14 cellular contexts compared by ENCODE assay signal in genomic region chr12:48677782-48678181, GRCh38. TPM values are rescaled to one million over a fixed set of nuclear protein-coding genes. Genes with fewer than 3 reads are reported as not detected.
DNase-seq lines count a peak whose midpoint lies in the region; ATAC-seq and TF ChIP-seq lines count a peak whose summit lies in the region.
"Had no signal": no experiment of that assay in that cellular context is flagged by ENCODE, and none has a peak within 500 bp of the region (broad histone marks: within the 10 kb centered on the region; RNA-seq: fewer than 3 reads in every experiment).

No MANE protein-coding gene starts in this region.

- peaks cover 36% of the 10 kb centered on the region for H3K36me3 Mint-ChIP-seq in HFFc6 (ENCODE audit: low read depth)
- H3K36me3 Mint-ChIP-seq in activated naive CD8-positive, alpha-beta T cell treated with anti-CD3 and anti-CD28 coated beads for 36 hours: peaks cover 48% of the 10 kb centered on the region
- H3K36me3 Mint-ChIP-seq in naive thymus-derived CD8-positive, alpha-beta T cell: peaks cover 0 to 72% (median 8%) of the 10 kb centered on the region in 3 donors

- POLR2A ChIA-PET in naive thymus-derived CD8-positive, alpha-beta T cell (lab: Charles Lee): interaction anchor here (0.6 kb wide), 2 partner anchors 174 to 983 kb away, joined by 3 read pairs; partner anchors contain the start of gene DDX23

- H3K27ac ChIP-seq in upper lobe of right lung: no peak overlapping the region
- H3K27ac ChIP-seq: RWPE1 had no signal

- no peaks in the 10 kb centered on the region for H3K27me3 ChIP-seq in upper lobe of right lung
- H3K27me3 ChIP-seq: esophagus muscularis mucosa had no signal

- H3K27ac Mint-ChIP-seq in HFFc6: peak overlapping the region; percentile 45
- H3K27ac Mint-ChIP-seq in activated naive CD8-positive, alpha-beta T cell treated with anti-CD3 and anti-CD28 coated beads for 36 hours: peak overlapping the region; percentile 77
- H3K27ac Mint-ChIP-seq in naive thymus-derived CD8-positive, alpha-beta T cell: peak overlapping the region in 4 of 10 donors; percentile 31 to 80 (median 52)

- H3K4me1 ChIP-seq in upper lobe of right lung: peaks cover 42% of the 10 kb centered on the region

- H3K4me3 Mint-ChIP-seq in HFFc6: peak overlapping the region; percentile 99
- peak overlapping the region; percentile 74 for H3K4me3 Mint-ChIP-seq in activated naive CD8-positive, alpha-beta T cell treated with anti-CD3 and anti-CD28 coated beads for 36 hours
- H3K4me3 Mint-ChIP-seq in naive thymus-derived CD8-positive, alpha-beta T cell: peak overlapping the region in 9 of 10 donors; percentile 39 to 86 (median 74)

- intact Hi-C loops in upper lobe of right lung (cut with DNase I): no loop called here

- no peaks in the 10 kb centered on the region for H3K9me3 Mint-ChIP-seq in HFFc6
- H3K9me3 Mint-ChIP-seq in activated naive CD8-positive, alpha-beta T cell treated with anti-CD3 and anti-CD28 coated beads for 36 hours: no peaks in the 10 kb centered on the region
- no peaks in the 10 kb centered on the region for H3K9me3 Mint-ChIP-seq in naive thymus-derived CD8-positive, alpha-beta T cell

- no peak overlapping the region for H3K4me3 ChIP-seq in upper lobe of right lung
- H3K4me3 ChIP-seq: esophagus muscularis mucosa had no signal

- peak; percentile 75 for DNase-seq in CD1c-positive myeloid dendritic cell (ENCODE audit: extremely low spot score)
- DNase-seq in HFFc6: no peak
- no peak for DNase-seq in activated naive CD8-positive, alpha-beta T cell treated with anti-CD3 and anti-CD28 coated beads for 36 hours
- DNase-seq in naive thymus-derived CD8-positive, alpha-beta T cell: no peak
- DNase-seq in ureter (ENCODE audit: low spot score): no peak
- no peak for DNase-seq in upper lobe of right lung
- no peak for DNase-seq in GM19240 (ENCODE audit: insufficient read length, low spot score)
- DNase-seq: activated CD4-positive, CD25-positive, alpha-beta regulatory T cell treated with anti-CD3 and anti-CD28 coated beads, Interleukin-2, amount 50 U/mL, for 72 hours; islet precursor cell; NCI-H2029; stimulated activated CD4-positive, alpha-beta T cell treated with anti-CD3 and anti-CD28 coated beads, Interleukin-1b, Interleukin-23, amount 100 ng/mL, for 48 hours had no signal

- H3K9me3 ChIP-seq in upper lobe of right lung: no peaks in the 10 kb centered on the region
- H3K9me3 ChIP-seq: esophagus muscularis mucosa had no signal

- TF ChIP-seq CTCF in HFFc6 (IDR thresholded peaks at IDR 0.05) (no peak), upper lobe of right lung (IDR thresholded peaks at IDR 0.05) (no peak)

- H3K36me3 ChIP-seq in upper lobe of right lung: peaks cover 61% of the 10 kb centered on the region

- ATAC-seq in naive thymus-derived CD8-positive, alpha-beta T cell: no peak
- ATAC-seq in upper lobe of right lung: no peak
- ATAC-seq in GM21526 (IDR thresholded peaks at IDR 0.05; ENCODE audit: low FRiP score, unreplicated experiment): no peak

- peaks cover 37% of the 10 kb centered on the region for H3K4me1 Mint-ChIP-seq in HFFc6 (ENCODE audit: low read depth)
- H3K4me1 Mint-ChIP-seq in activated naive CD8-positive, alpha-beta T cell treated with anti-CD3 and anti-CD28 coated beads for 36 hours: peaks cover 35% of the 10 kb centered on the region
- peaks cover 17 to 66% (median 50%) of the 10 kb centered on the region in 4 donors for H3K4me1 Mint-ChIP-seq in naive thymus-derived CD8-positive, alpha-beta T cell

- no peaks in the 10 kb centered on the region for H3K27me3 Mint-ChIP-seq in HFFc6 (ENCODE audit: insufficient read depth)
- no peaks in the 10 kb centered on the region for H3K27me3 Mint-ChIP-seq in activated naive CD8-positive, alpha-beta T cell treated with anti-CD3 and anti-CD28 coated beads for 36 hours
- no peaks in the 10 kb centered on the region for H3K27me3 Mint-ChIP-seq in naive thymus-derived CD8-positive, alpha-beta T cell

RNA-seq across cellular contexts. Expression of gene KANSL2, which starts 4.3 kb away (rescaled TPM):
- total RNA-seq in HFFc6 (2021; fragmentation: NEBNext Ultra II Directional; extraction: Animal tissue kit (Norgen Biotek cat#: 25700)): 10 to 100 TPM; 17.6 to 28.8 (median 23.2) TPM
- total RNA-seq in activated naive CD8-positive, alpha-beta T cell treated with anti-CD3 and anti-CD28 coated beads for 36 hours: 10 to 100 TPM; 59.7 to 62.0 TPM
- total RNA-seq in naive thymus-derived CD8-positive, alpha-beta T cell: 10 to 100 TPM; 83.3 to 92.4 TPM
- polyA plus RNA-seq in naive thymus-derived CD8-positive, alpha-beta T cell: 10 to 100 TPM; 21.0 to 30.2 (median 27.4) TPM
- total RNA-seq in ureter (34.0 TPM), upper lobe of right lung (24.7 TPM)

RNA-seq across cellular contexts. Expression of gene CCNT1, which starts 38.7 kb away (rescaled TPM):
- 10 to 100 TPM; 30.7 to 36.7 (median 31.3) TPM for total RNA-seq in HFFc6 (2021; fragmentation: NEBNext Ultra II Directional; extraction: Animal tissue kit (Norgen Biotek cat#: 25700))
- total RNA-seq in activated naive CD8-positive, alpha-beta T cell treated with anti-CD3 and anti-CD28 coated beads for 36 hours: 10 to 100 TPM; 62.0 to 65.5 TPM
- 10 to 100 TPM; 65.5 to 66.5 TPM for total RNA-seq in naive thymus-derived CD8-positive, alpha-beta T cell
- 10 to 100 TPM; 12.9 to 22.6 (median 12.9) TPM for polyA plus RNA-seq in naive thymus-derived CD8-positive, alpha-beta T cell
- total RNA-seq in ureter: 44.3 TPM
- total RNA-seq in upper lobe of right lung: 31.2 TPM
